In the genomic region with DNA sequence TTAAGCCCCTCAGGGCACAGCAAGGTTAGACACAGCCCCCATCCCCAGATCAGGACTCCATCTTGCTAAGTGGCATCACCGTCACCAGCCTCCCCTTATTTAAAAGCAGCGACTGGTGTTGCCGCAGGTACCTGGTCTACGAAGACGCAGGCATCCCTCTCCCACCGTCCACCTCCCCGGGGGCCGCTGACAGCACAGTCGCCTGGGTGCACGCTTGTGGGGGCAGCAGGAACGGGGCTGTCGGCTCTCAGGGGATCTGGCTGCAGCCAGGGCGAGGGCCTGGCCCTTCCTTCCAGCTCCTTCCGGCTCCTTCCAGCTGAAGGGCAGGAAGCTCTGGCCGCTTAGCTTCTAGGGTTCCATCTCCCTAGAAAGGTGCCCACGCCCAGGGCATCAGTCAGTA, we compare ENCODE assay signal across 32 cellular contexts. TPM values are rescaled to one million over a fixed set of nuclear protein-coding genes. Genes with fewer than 3 reads are reported as not detected.
"Had no signal": no experiment of that assay in that cellular context is flagged by ENCODE, and none has a peak within 500 bp of the region (broad histone marks: within the 10 kb centered on the region; RNA-seq: fewer than 3 reads in every experiment).

No MANE protein-coding gene starts in this region.

- H3K4me1 ChIP-seq: left lung, vagina had no signal

- FAIRE-seq: keratinocyte, small intestine had no signal

- H3K27me3 ChIP-seq: neural progenitor cell, ovary, right atrium auricular region, upper lobe of left lung, vagina had no signal

- H3K27me3 Mint-ChIP-seq: progenitor cell of endocrine pancreas had no signal

- H3K27ac ChIP-seq: left lung, neural progenitor cell, ovary, right atrium auricular region, sigmoid colon, spleen, tibial nerve, upper lobe of left lung, vagina had no signal

- H3K4me1 Mint-ChIP-seq: mesothelial cell of epicardium; naive B cell; natural killer cell; stimulated activated effector memory CD8-positive, alpha-beta T cell treated with anti-CD3 and anti-CD28 coated beads, Interleukin-12 subunit alpha, Interleukin-12 subunit beta, amount 100 ng/mL, for 72 hours; stimulated activated naive CD8-positive, alpha-beta T cell treated with anti-CD3 and anti-CD28 coated beads, Interleukin-15, amount 100 ng/mL, for 72 hours had no signal

- H3K9ac ChIP-seq: neural progenitor cell had no signal

- H3K36me3 Mint-ChIP-seq: natural killer cell had no signal

- H3K4me2 ChIP-seq: neural progenitor cell had no signal

- H3K36me3 ChIP-seq: neural progenitor cell, ovary had no signal

- H3K9me3 Mint-ChIP-seq: mesothelial cell of epicardium; naive B cell; natural killer cell; nephron progenitor cell; neural progenitor cell; stimulated activated effector memory CD8-positive, alpha-beta T cell treated with anti-CD3 and anti-CD28 coated beads, Interleukin-12 subunit alpha, Interleukin-12 subunit beta, amount 100 ng/mL, for 72 hours; stimulated activated naive CD8-positive, alpha-beta T cell treated with anti-CD3 and anti-CD28 coated beads, Interleukin-15, amount 100 ng/mL, for 72 hours had no signal

- ATAC-seq: left colon; left lung; natural killer cell; stimulated activated effector memory CD8-positive, alpha-beta T cell treated with anti-CD3 and anti-CD28 coated beads, Interleukin-12 subunit alpha, Interleukin-12 subunit beta, amount 100 ng/mL, for 72 hours; stimulated activated naive CD8-positive, alpha-beta T cell treated with anti-CD3 and anti-CD28 coated beads, Interleukin-15, amount 100 ng/mL, for 72 hours had no signal

- H3K9me3 ChIP-seq: left lung, ovary, right atrium auricular region, sigmoid colon, spleen, tibial nerve, upper lobe of left lung, vagina had no signal

- H3K27ac Mint-ChIP-seq: mesothelial cell of epicardium; naive B cell; natural killer cell; nephron progenitor cell; neural progenitor cell; progenitor cell of endocrine pancreas; stimulated activated effector memory CD8-positive, alpha-beta T cell treated with anti-CD3 and anti-CD28 coated beads, Interleukin-12 subunit alpha, Interleukin-12 subunit beta, amount 100 ng/mL, for 72 hours; stimulated activated naive CD8-positive, alpha-beta T cell treated with anti-CD3 and anti-CD28 coated beads, Interleukin-15, amount 100 ng/mL, for 72 hours had no signal

- H2AFZ ChIP-seq: neural progenitor cell had no signal

- H3K4me3 ChIP-seq: left lung, lung, neural progenitor cell, ovary, right atrium auricular region, sigmoid colon, spleen, tibial nerve, upper lobe of left lung, vagina had no signal

- H3K4me3 Mint-ChIP-seq: mesothelial cell of epicardium; naive B cell; natural killer cell; nephron progenitor cell; neural progenitor cell; stimulated activated effector memory CD8-positive, alpha-beta T cell treated with anti-CD3 and anti-CD28 coated beads, Interleukin-12 subunit alpha, Interleukin-12 subunit beta, amount 100 ng/mL, for 72 hours; stimulated activated naive CD8-positive, alpha-beta T cell treated with anti-CD3 and anti-CD28 coated beads, Interleukin-15, amount 100 ng/mL, for 72 hours had no signal

- DNase-seq: hippocampal formation; left colon; mesendoderm; naive B cell; natural killer cell; nephron progenitor cell; sigmoid colon; small intestine; spleen; stimulated activated CD4-positive, alpha-beta T cell treated with anti-CD3 and anti-CD28 coated beads, Interleukin-4, amount 100 ng/mL, for 24 hours; stimulated activated naive CD4-positive, alpha-beta T cell; stimulated activated naive CD8-positive, alpha-beta T cell treated with anti-CD3 and anti-CD28 coated beads, Interleukin-15, amount 100 ng/mL, for 72 hours; substantia nigra had no signal

RNA-seq across cellular contexts. Expression of a gene that starts 17.6 kb away (rescaled TPM):
- total RNA-seq: left colon, left lung, lower leg skin, lung, mesothelial cell of epicardium, mononuclear cell, natural killer cell, omental fat pad, ovary, progenitor cell of endocrine pancreas, pulmonary artery endothelial cell, renal cortical epithelial cell, right atrium auricular region, sigmoid colon, spleen, temporal lobe, tibial nerve, upper lobe of left lung, urinary bladder, vagina had no signal
- polyA plus RNA-seq: keratinocyte, lung, sigmoid colon, spleen, urinary bladder had no signal

RNA-seq across cellular contexts. Expression of a gene that starts 37.9 kb away (rescaled TPM):
- total RNA-seq: temporal lobe, urinary bladder, vagina had no signal
